In the genomic region with DNA sequence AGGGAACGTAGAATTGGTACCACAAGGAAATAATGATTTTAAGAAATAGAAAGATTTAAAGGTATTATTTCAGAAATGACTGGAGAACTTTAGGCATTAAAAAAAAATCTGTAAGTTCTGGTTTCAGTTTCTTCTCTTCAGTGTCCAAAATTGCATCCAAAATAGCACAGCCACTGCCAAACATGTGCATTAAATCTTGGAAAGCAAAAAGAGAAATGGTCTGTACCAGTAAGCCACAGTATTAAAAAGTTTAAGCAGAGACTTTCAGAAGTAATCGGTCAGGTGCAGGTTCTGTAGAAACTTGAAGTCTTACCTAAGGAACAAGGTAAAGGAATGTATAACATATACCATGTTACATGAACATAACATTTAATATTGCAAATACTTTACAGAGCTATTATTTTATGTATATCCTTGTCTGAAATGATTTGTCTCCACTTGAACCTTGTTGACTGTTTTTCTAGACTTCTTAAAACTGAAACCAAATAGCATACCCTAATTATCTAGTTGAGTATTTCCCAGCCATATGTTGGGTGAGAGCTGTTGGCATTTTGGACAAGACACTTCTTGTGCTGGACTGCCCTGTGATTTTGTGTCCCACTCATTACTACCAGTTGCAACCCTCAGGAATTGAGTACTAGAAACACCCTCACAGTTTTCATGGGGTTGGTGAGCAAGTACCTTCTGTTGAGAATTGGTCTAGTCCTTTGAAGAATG, we compare ENCODE assay signal across 26 cellular contexts. TPM values are rescaled to one million over a fixed set of nuclear protein-coding genes. Genes with fewer than 3 reads are reported as not detected.
DNase-seq lines count a peak whose midpoint lies in the region; ATAC-seq lines count a peak whose summit lies in the region.
"Had no signal": no experiment of that assay in that cellular context is flagged by ENCODE, and none has a peak within 500 bp of the region (broad histone marks: within the 10 kb centered on the region; RNA-seq: fewer than 3 reads in every experiment).

No MANE protein-coding gene starts in this region.

- peak overlapping the region in 1 of 2 experiments; percentile 45 for H3K4me3 ChIP-seq in mesenchymal stem cell (ENCODE audit: insufficient read depth in 1 of 2, low read depth in 1 of 2, low read length in 2 of 2)
- H3K4me3 ChIP-seq: cardiac muscle cell, dorsolateral prefrontal cortex, esophagus muscularis mucosa, upper lobe of right lung had no signal

- no peak overlapping the region for H2BK15ac ChIP-seq in mesenchymal stem cell (ENCODE audit: low read depth, poor library complexity, severe bottlenecking)

- no peak overlapping the region for H3K18ac ChIP-seq in mesenchymal stem cell (ENCODE audit: low read depth in 1 of 2, low read length in 2 of 2)

- no peaks in the 10 kb centered on the region for H3K4me1 ChIP-seq in mesenchymal stem cell (ENCODE audit: control insufficient read depth, insufficient read depth, low read depth, low read length)

- H3K79me1 ChIP-seq in mesenchymal stem cell (replicated peaks; ENCODE audit: low read length, poor library complexity, severe bottlenecking) = peaks cover 2% of the 10 kb centered on the region

- H4K8ac ChIP-seq in mesenchymal stem cell (ENCODE audit: low read length) = no peak overlapping the region

- in situ Hi-C loops in G401 (cut with HindIII; ENCODE audit: low sequenced_read_pairs) = no loop called here

- 100% methylated on average over 1 of the region's 2 CpGs for WGBS in mesenchymal stem cell

- H2BK5ac ChIP-seq in mesenchymal stem cell (ENCODE audit: low read depth, low read length, poor library complexity, severe bottlenecking) = no peak overlapping the region

- no peak overlapping the region for H3K14ac ChIP-seq in mesenchymal stem cell (ENCODE audit: low read length in 2 of 2)

- no peaks in the 10 kb centered on the region for H3K27me3 ChIP-seq in mesenchymal stem cell (ENCODE audit: control insufficient read depth in 1 of 2, insufficient read depth in 1 of 2, low read length in 2 of 2)
- H3K27me3 ChIP-seq: cardiac muscle cell, dorsolateral prefrontal cortex, esophagus muscularis mucosa, neutrophil, upper lobe of right lung had no signal

- no peak overlapping the region for H3K23ac ChIP-seq in mesenchymal stem cell (ENCODE audit: low read length in 2 of 2)

- H2AK5ac ChIP-seq in mesenchymal stem cell (ENCODE audit: low read length, severe bottlenecking) = no peak overlapping the region

- H3K9ac ChIP-seq in mesenchymal stem cell (ENCODE audit: low read length) = peak overlapping the region; percentile 34

- H3K4me2 ChIP-seq in mesenchymal stem cell (ENCODE audit: low read length, poor library complexity, severe bottlenecking) = no peak overlapping the region

- H3K36me3 ChIP-seq in mesenchymal stem cell (ENCODE audit: control insufficient read depth in 1 of 2, insufficient read depth in 2 of 2, low read depth in 1 of 2, low read length in 2 of 2) = no peaks in the 10 kb centered on the region
- H3K36me3 ChIP-seq: cardiac muscle cell, esophagus muscularis mucosa, neutrophil, upper lobe of right lung had no signal

- H4K91ac ChIP-seq in mesenchymal stem cell (ENCODE audit: low read length) = no peak overlapping the region

- no peak overlapping the region for H3K4ac ChIP-seq in mesenchymal stem cell (ENCODE audit: low read depth in 1 of 2, low read length in 2 of 2)

- H3K9me3 ChIP-seq in mesenchymal stem cell (ENCODE audit: control insufficient read depth, low read length) = no peaks in the 10 kb centered on the region
- H3K9me3 ChIP-seq: esophagus muscularis mucosa, neutrophil, upper lobe of right lung had no signal

- H2BK120ac ChIP-seq in mesenchymal stem cell (ENCODE audit: low read depth, low read length) = no peak overlapping the region

- H3K27ac ChIP-seq in mesenchymal stem cell (ENCODE audit: low read length, poor library complexity, severe bottlenecking) = no peak overlapping the region
- H3K27ac ChIP-seq: cardiac muscle cell, dorsolateral prefrontal cortex, esophagus muscularis mucosa, neutrophil, upper lobe of right lung had no signal

- no peak overlapping the region for H2BK12ac ChIP-seq in mesenchymal stem cell (ENCODE audit: low read length in 2 of 2)

- peak; percentile 53 for ATAC-seq in GM21786 (IDR thresholded peaks at IDR 0.05; ENCODE audit: unreplicated experiment)
- ATAC-seq: activated naive CD4-positive, alpha-beta T cell treated with anti-CD3 and anti-CD28 coated beads, Interleukin-2, amount 50 U/mL, for 72 hours; activated T-cell treated with anti-CD3 and anti-CD28 coated beads, Interleukin-2, amount 50 U/mL, for 4 hours; HCT116; upper lobe of right lung had no signal

- DNase-seq in NCI-H2171 treated with DMSO at 0.1 percent for 48 hours (lab: John Stamatoyannopoulos, UW) (peak; percentile 22), NCI-H2171 (lab: John Stamatoyannopoulos, UW) (no peak), NCI-H446 treated with DMSO at 0.1 percent for 48 hours (lab: John Stamatoyannopoulos, UW) (peak; percentile 31), mesenchymal stem cell (no peak), G401 (ENCODE audit: low spot score) (no peak), NCI-H2196 (lab: John Stamatoyannopoulos, UW; ENCODE audit: unreplicated experiment) (no peak), NCI-H1436 treated with DMSO at 0.1 percent for 48 hours (lab: John Stamatoyannopoulos, UW) (no peak)
- DNase-seq: activated CD4-positive, alpha-beta memory T cell treated with anti-CD3 and anti-CD28 coated beads, Interleukin-2, amount 10 ng/mL, durations not matched to agents 7 days and 5 days; activated T-cell treated with anti-CD3 and anti-CD28 coated beads, Interleukin-2, amount 50 U/mL, for 4 hours; CD4-positive, alpha-beta memory T cell; DMS79 treated with DMSO at 0.1 percent for 48 hours; dorsolateral prefrontal cortex; hippocampal formation; KBM-7; NCI-H1417; NCI-H526 treated with DMSO at 0.1 percent for 48 hours; retina; stimulated activated naive CD4-positive, alpha-beta T cell treated with Interleukin-2 at 50 U/mL for 16 hours; SW 1271; upper lobe of right lung had no signal

- no peak overlapping the region for H2AFZ ChIP-seq in mesenchymal stem cell (ENCODE audit: low read depth, low read length)

RNA-seq across cellular contexts. Expression of a gene that starts 32.1 kb away (rescaled TPM):
- polyA plus RNA-seq in mesenchymal stem cell (2013, experiment 1 of 2) = 17.2 TPM
- 15.4 TPM for polyA plus RNA-seq in mesenchymal stem cell (2013, experiment 2 of 2)
- 16.1 and 33.2 TPM in 2 replicates for total RNA-seq in G401 (2014; rRNA removed; shearing (Covaris generic))

Comparison
In these comparisons a context has a peak if more than half of its experiments do, and no peak if none do; other contexts are left out.
1. DNase-seq: peak in NCI-H2171 treated with DMSO at 0.1 percent for 48 hours (single experiment) and NCI-H446 treated with DMSO at 0.1 percent for 48 hours (single experiment); none in NCI-H2171 (single experiment), mesenchymal stem cell (single experiment), G401 (single experiment), NCI-H2196 (single experiment) and NCI-H1436 treated with DMSO at 0.1 percent for 48 hours (single experiment).